ENCODE assay signal across 1 cellular context in the genomic region with DNA sequence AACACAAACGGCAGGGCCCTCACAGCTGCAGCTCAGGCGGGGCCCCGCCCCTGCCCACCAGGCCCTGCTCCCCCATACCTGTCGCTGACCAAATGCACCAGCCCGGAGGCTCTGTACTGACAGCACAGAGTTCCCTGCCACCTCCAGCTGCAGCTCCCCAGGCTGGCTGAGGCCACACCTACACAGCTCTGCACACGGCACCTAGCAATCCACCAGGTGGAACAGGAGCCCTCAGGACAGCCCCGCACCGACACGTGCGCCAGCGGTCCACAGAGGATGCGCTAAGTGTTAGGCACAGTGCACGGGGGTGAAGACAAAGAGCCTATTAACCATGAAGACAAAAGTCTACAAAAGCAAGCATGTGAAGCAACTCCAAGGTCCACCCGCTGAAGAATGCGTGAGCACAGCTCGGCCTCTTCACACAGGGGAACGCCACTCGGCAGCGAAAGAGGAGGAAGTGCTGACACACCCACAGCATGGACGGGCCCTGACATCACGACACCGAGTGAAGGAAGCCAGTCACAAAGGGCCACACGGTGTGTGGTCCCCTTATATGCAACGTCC.
TF ChIP-seq lines count a peak whose summit lies in the region.

No MANE protein-coding gene starts in this region.

TF ChIP-seq in HepG2, 621 proteins besides CTCF, POLR2A, EP300 and RAD21 (continued from another document and continues in another):
- TF ChIP-seq ZNF652 (CRISPR knock-in tag; IDR thresholded peaks at IDR 0.05; ENCODE audit: borderline replicate concordance, low read depth) (no peak), TBL1XR1 (IDR thresholded peaks at IDR 0.05; ENCODE audit: borderline replicate concordance, low read length, partially characterized antibody) (no peak), ZNF280D (CRISPR knock-in tag; IDR thresholded peaks at IDR 0.05) (0 out of 2 replicates have a peak, but pooled peaks have one; percentile 57), PCBP1 (IDR thresholded peaks at IDR 0.05; ENCODE audit: borderline replicate concordance, low read depth, low read length) (0 out of 2 replicates have a peak, but pooled peaks have one; percentile 59), MEIS2 (CRISPR knock-in tag; IDR thresholded peaks at IDR 0.05) (peak; percentile 29; the same call in 1 of the 2 replicates), ZNF383 (CRISPR knock-in tag; IDR thresholded peaks at IDR 0.05; ENCODE audit: borderline replicate concordance) (peak; percentile 94), NFYB (CRISPR knock-in tag; IDR thresholded peaks at IDR 0.05) (0 out of 2 replicates have a peak, but pooled peaks have one; percentile 11), PCBP2 (optimal IDR thresholded peaks at IDR 0.05; ENCODE audit: low read depth, low read length, poor library complexity, severe bottlenecking) (no peak), CCDC6 (CRISPR knock-in tag; IDR thresholded peaks at IDR 0.05) (no peak), ZFP36L2 (CRISPR knock-in tag; IDR thresholded peaks at IDR 0.05) (no peak), ATF1 (CRISPR knock-in tag; IDR thresholded peaks at IDR 0.05) (no peak), SP1 (IDR thresholded peaks at IDR 0.05) (no peak), SP1 (CRISPR knock-in tag; IDR thresholded peaks at IDR 0.05) (peak; percentile 65), NFRKB (IDR thresholded peaks at IDR 0.05) (no peak), XRCC5 (optimal IDR thresholded peaks at IDR 0.05; ENCODE audit: low read length) (no peak), ZNF660 (CRISPR knock-in tag; IDR thresholded peaks at IDR 0.05; ENCODE audit: borderline replicate concordance, low read depth) (no peak), ZNF138 (CRISPR knock-in tag; IDR thresholded peaks at IDR 0.05; ENCODE audit: low read depth) (0 out of 2 replicates have a peak, but pooled peaks have one; percentile 42), ZNF136 (CRISPR knock-in tag; IDR thresholded peaks at IDR 0.05; ENCODE audit: low read depth) (no peak), ZNF766 (CRISPR knock-in tag; IDR thresholded peaks at IDR 0.05; ENCODE audit: borderline replicate concordance) (no peak), CREB3 (CRISPR knock-in tag; IDR thresholded peaks at IDR 0.05) (0 out of 2 replicates have a peak, but pooled peaks have one; percentile 41), MXI1 (IDR thresholded peaks at IDR 0.05; ENCODE audit: borderline replicate concordance, low read depth, low read length) (peak; percentile 91; the same call in 2 of the 3 replicates), ZNF20 (CRISPR knock-in tag; IDR thresholded peaks at IDR 0.05) (no peak), NCOA2 (CRISPR knock-in tag; IDR thresholded peaks at IDR 0.05) (peak; percentile 63), RFX5 (IDR thresholded peaks at IDR 0.05; ENCODE audit: low read depth, low read length) (no peak), ZBTB1 (CRISPR knock-in tag; IDR thresholded peaks at IDR 0.05; ENCODE audit: borderline replicate concordance) (peak; percentile 90), THAP7 (CRISPR knock-in tag; IDR thresholded peaks at IDR 0.05) (0 out of 2 replicates have a peak, but pooled peaks have one; percentile 58), ATF2 (CRISPR knock-in tag; IDR thresholded peaks at IDR 0.05) (peak; percentile 61; the same call in 1 of the 2 replicates), EED (CRISPR knock-in tag; IDR thresholded peaks at IDR 0.05) (peak; percentile 80), BCL6 (CRISPR knock-in tag; IDR thresholded peaks at IDR 0.05) (peak; percentile 63; the same call in 1 of the 2 replicates), SMARCC2 (IDR thresholded peaks at IDR 0.05) (no peak), CCAR2 (optimal IDR thresholded peaks at IDR 0.05; ENCODE audit: low read depth, low read length) (no peak), PAF1 (CRISPR knock-in tag; IDR thresholded peaks at IDR 0.05) (no peak), PHF21A (CRISPR knock-in tag; IDR thresholded peaks at IDR 0.05) (peak; percentile 84), ZNF343 (CRISPR knock-in tag; IDR thresholded peaks at IDR 0.05) (peak; percentile 87), AGO1 (IDR thresholded peaks at IDR 0.05; ENCODE audit: low read depth, low read length, poor library complexity, severe bottlenecking) (peak; percentile 70), SCMH1 (CRISPR knock-in tag; IDR thresholded peaks at IDR 0.05; ENCODE audit: borderline replicate concordance) (no peak), TARDBP (CRISPR knock-in tag; IDR thresholded peaks at IDR 0.05) (peak; percentile 86), ZBTB42 (CRISPR knock-in tag; IDR thresholded peaks at IDR 0.05) (no peak), SNAI1 (CRISPR knock-in tag; IDR thresholded peaks at IDR 0.05; ENCODE audit: borderline replicate concordance) (no peak), ZNF552 (CRISPR knock-in tag; IDR thresholded peaks at IDR 0.05; ENCODE audit: borderline replicate concordance) (no peak), ZNF709 (CRISPR knock-in tag; IDR thresholded peaks at IDR 0.05) (no peak), ZBTB39 (CRISPR knock-in tag; IDR thresholded peaks at IDR 0.05) (no peak)
- TF ChIP-seq, protein P1, sequence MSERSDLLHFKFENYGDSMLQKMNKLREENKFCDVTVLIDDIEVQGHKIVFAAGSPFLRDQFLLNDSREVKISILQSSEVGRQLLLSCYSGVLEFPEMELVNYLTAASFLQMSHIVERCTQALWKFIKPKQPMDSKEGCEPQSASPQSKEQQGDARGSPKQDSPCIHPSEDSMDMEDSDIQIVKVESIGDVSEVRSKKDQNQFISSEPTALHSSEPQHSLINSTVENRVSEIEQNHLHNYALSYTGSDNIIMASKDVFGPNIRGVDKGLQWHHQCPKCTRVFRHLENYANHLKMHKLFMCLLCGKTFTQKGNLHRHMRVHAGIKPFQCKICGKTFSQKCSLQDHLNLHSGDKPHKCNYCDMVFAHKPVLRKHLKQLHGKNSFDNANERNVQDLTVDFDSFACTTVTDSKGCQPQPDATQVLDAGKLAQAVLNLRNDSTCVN (CRISPR knock-in tag; IDR thresholded peaks at IDR 0.05; ENCODE audit: borderline replicate concordance), result no peak
- TF ChIP-seq, protein P2, sequence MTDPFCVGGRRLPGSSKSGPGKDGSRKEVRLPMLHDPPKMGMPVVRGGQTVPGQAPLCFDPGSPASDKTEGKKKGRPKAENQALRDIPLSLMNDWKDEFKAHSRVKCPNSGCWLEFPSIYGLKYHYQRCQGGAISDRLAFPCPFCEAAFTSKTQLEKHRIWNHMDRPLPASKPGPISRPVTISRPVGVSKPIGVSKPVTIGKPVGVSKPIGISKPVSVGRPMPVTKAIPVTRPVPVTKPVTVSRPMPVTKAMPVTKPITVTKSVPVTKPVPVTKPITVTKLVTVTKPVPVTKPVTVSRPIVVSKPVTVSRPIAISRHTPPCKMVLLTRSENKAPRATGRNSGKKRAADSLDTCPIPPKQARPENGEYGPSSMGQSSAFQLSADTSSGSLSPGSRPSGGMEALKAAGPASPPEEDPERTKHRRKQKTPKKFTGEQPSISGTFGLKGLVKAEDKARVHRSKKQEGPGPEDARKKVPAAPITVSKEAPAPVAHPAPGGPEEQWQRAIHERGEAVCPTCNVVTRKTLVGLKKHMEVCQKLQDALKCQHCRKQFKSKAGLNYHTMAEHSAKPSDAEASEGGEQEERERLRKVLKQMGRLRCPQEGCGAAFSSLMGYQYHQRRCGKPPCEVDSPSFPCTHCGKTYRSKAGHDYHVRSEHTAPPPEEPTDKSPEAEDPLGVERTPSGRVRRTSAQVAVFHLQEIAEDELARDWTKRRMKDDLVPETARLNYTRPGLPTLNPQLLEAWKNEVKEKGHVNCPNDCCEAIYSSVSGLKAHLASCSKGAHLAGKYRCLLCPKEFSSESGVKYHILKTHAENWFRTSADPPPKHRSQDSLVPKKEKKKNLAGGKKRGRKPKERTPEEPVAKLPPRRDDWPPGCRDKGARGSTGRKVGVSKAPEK (CRISPR knock-in tag; IDR thresholded peaks at IDR 0.05; ENCODE audit: borderline replicate concordance), result no peak
- TF ChIP-seq, protein P3, sequence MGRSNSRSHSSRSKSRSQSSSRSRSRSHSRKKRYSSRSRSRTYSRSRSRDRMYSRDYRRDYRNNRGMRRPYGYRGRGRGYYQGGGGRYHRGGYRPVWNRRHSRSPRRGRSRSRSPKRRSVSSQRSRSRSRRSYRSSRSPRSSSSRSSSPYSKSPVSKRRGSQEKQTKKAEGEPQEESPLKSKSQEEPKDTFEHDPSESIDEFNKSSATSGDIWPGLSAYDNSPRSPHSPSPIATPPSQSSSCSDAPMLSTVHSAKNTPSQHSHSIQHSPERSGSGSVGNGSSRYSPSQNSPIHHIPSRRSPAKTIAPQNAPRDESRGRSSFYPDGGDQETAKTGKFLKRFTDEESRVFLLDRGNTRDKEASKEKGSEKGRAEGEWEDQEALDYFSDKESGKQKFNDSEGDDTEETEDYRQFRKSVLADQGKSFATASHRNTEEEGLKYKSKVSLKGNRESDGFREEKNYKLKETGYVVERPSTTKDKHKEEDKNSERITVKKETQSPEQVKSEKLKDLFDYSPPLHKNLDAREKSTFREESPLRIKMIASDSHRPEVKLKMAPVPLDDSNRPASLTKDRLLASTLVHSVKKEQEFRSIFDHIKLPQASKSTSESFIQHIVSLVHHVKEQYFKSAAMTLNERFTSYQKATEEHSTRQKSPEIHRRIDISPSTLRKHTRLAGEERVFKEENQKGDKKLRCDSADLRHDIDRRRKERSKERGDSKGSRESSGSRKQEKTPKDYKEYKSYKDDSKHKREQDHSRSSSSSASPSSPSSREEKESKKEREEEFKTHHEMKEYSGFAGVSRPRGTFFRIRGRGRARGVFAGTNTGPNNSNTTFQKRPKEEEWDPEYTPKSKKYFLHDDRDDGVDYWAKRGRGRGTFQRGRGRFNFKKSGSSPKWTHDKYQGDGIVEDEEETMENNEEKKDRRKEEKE (IDR thresholded peaks at IDR 0.05), result no peak
- TF ChIP-seq, protein P4, sequence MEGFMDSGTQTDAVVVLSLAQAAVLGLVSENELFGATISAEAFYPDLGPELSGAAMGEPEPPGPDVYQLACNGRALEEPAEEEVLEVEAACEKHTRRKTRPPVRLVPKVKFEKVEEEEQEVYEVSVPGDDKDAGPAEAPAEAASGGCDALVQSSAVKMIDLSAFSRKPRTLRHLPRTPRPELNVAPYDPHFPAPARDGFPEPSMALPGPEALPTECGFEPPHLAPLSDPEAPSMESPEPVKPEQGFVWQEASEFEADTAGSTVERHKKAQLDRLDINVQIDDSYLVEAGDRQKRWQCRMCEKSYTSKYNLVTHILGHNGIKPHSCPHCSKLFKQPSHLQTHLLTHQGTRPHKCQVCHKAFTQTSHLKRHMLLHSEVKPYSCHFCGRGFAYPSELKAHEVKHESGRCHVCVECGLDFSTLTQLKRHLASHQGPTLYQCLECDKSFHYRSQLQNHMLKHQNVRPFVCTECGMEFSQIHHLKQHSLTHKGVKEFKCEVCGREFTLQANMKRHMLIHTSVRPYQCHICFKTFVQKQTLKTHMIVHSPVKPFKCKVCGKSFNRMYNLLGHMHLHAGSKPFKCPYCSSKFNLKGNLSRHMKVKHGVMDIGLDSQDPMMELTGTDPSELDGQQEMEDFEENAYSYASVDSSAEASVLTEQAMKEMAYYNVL (CRISPR knock-in tag; IDR thresholded peaks at IDR 0.05; ENCODE audit: borderline replicate concordance), result peak; percentile 72; the same call in 1 of the 2 replicates
